ENCODE assay signal across 20 cellular contexts in genomic region chr15:62521396-62521795, GRCh38.
"Had no signal": no experiment of that assay in that cellular context is flagged by ENCODE, and none has a peak within 500 bp of the region (broad histone marks: within the 10 kb centered on the region; RNA-seq: fewer than 3 reads in every experiment).

No MANE protein-coding gene starts in this region.

- FAIRE-seq: bronchial epithelial cell, endothelial cell of umbilical vein had no signal

- H3K4me1 ChIP-seq: adrenal gland, esophagus muscularis mucosa, testis, upper lobe of right lung had no signal

- ATAC-seq: activated naive CD4-positive, alpha-beta T cell treated with anti-CD3 and anti-CD28 coated beads, Interleukin-2, amount 50 U/mL, for 72 hours; left ventricle myocardium superior; mucosa of descending colon; sciatic nerve; stimulated activated effector memory CD8-positive, alpha-beta T cell treated with anti-CD3 and anti-CD28 coated beads, Interleukin-12 subunit alpha, Interleukin-12 subunit beta, amount 100 ng/mL, for 72 hours; upper lobe of right lung had no signal

- H3K4me3 ChIP-seq: adrenal gland, esophagus muscularis mucosa, mucosa of descending colon, testis, upper lobe of right lung had no signal

- DNase-seq: activated CD4-positive, alpha-beta T cell treated with anti-CD3 and anti-CD28 coated beads, Interleukin-2, amount 50 U/mL, for 4 hours; activated gamma-delta T cell treated with Interleukin-2 at 50 U/mL for 16 hours; adrenal gland; effector CD8-positive, alpha-beta T cell; immature natural killer cell; left ventricle myocardium superior; mucosa of descending colon; naive B cell; nucleus accumbens; stimulated activated CD4-positive, alpha-beta T cell treated with anti-CD3 and anti-CD28 coated beads, Interleukin-4, amount 100 ng/mL, for 24 hours; T-helper 2 cell; testis; upper lobe of right lung had no signal

- H3K27ac ChIP-seq: adrenal gland, esophagus muscularis mucosa, testis, upper lobe of right lung, VCaP had no signal

- H3K9me3 ChIP-seq: adrenal gland, esophagus muscularis mucosa, mucosa of descending colon, testis, upper lobe of right lung had no signal

- H3K36me3 ChIP-seq: adrenal gland, esophagus muscularis mucosa, upper lobe of right lung had no signal

- H3K27me3 ChIP-seq: adrenal gland, esophagus muscularis mucosa, testis, upper lobe of right lung had no signal
